ENCODE assay signal across 18 cellular contexts in genomic region chr14:100317389-100317788, GRCh38. TPM values are rescaled to one million over a fixed set of nuclear protein-coding genes. Genes with fewer than 3 reads are reported as not detected.
A peak's percentile ranks its signal among the peaks of the same experiment; 100 is the strongest.
DNase-seq lines count a peak whose midpoint lies in the region; ATAC-seq lines count a peak whose summit lies in the region.
"Had no signal": no experiment of that assay in that cellular context is flagged by ENCODE, and none has a peak within 500 bp of the region (broad histone marks: within the 10 kb centered on the region; RNA-seq: fewer than 3 reads in every experiment).

No MANE protein-coding gene starts in this region.

- H3K27ac Mint-ChIP-seq in activated T-cell treated with anti-CD3 and anti-CD28 coated beads, Interleukin-2, amount 50 U/mL, for 72 hours, result no peak overlapping the region
- H3K27ac Mint-ChIP-seq in T-cell (no peak overlapping the region), memory B cell (peak overlapping the region; percentile 78)
- H3K27ac Mint-ChIP-seq in stimulated activated effector memory CD8-positive, alpha-beta T cell treated with anti-CD3 and anti-CD28 coated beads, Interleukin-12 subunit alpha, Interleukin-12 subunit beta, amount 100 ng/mL, for 72 hours, result peak overlapping the region; percentile 73
- H3K27ac Mint-ChIP-seq: activated CD4-positive, alpha-beta memory T cell treated with anti-CD3 and anti-CD28 coated beads, Interleukin-2, amount 10 ng/mL, durations not matched to agents 7 days and 5 days; progenitor cell of endocrine pancreas had no signal

- peak overlapping the region; percentile 76 for H3K4me3 Mint-ChIP-seq in activated T-cell treated with anti-CD3 and anti-CD28 coated beads, Interleukin-2, amount 50 U/mL, for 72 hours
- H3K4me3 Mint-ChIP-seq in T-cell (peak overlapping the region; percentile 70 to 71 (median 71)), memory B cell (peak overlapping the region; percentile 84)
- peak overlapping the region; percentile 61 for H3K4me3 Mint-ChIP-seq in stimulated activated effector memory CD8-positive, alpha-beta T cell treated with anti-CD3 and anti-CD28 coated beads, Interleukin-12 subunit alpha, Interleukin-12 subunit beta, amount 100 ng/mL, for 72 hours

- peaks cover 10% of the 10 kb centered on the region for H3K4me1 Mint-ChIP-seq in activated T-cell treated with anti-CD3 and anti-CD28 coated beads, Interleukin-2, amount 50 U/mL, for 72 hours (ENCODE audit: low read depth)
- H3K4me1 Mint-ChIP-seq in T-cell (peaks cover 0 to 12% (median 3%) of the 10 kb centered on the region in 3 donors), memory B cell (peaks cover 6% of the 10 kb centered on the region)
- H3K4me1 Mint-ChIP-seq in stimulated activated effector memory CD8-positive, alpha-beta T cell treated with anti-CD3 and anti-CD28 coated beads, Interleukin-12 subunit alpha, Interleukin-12 subunit beta, amount 100 ng/mL, for 72 hours, result peaks cover 26% of the 10 kb centered on the region

- peaks cover 8% of the 10 kb centered on the region for H3K27me3 Mint-ChIP-seq in activated T-cell treated with anti-CD3 and anti-CD28 coated beads, Interleukin-2, amount 50 U/mL, for 72 hours (ENCODE audit: low read depth)
- H3K27me3 Mint-ChIP-seq in T-cell (no peaks in the 10 kb centered on the region), memory B cell (no peaks in the 10 kb centered on the region)
- H3K27me3 Mint-ChIP-seq: CD4-positive, alpha-beta memory T cell had no signal

- POLR2A ChIA-PET in T-cell (lab: Charles Lee), result no interaction called here

- ATAC-seq in activated T-cell treated with anti-CD3 and anti-CD28 coated beads, Interleukin-2, amount 50 U/mL, for 72 hours (replicated peaks in 1 of 2), result no peak
- no peak for ATAC-seq in T-cell (replicated peaks in 1 of 4)
- no peak for ATAC-seq in memory B cell (ENCODE audit: low read depth)
- ATAC-seq in stimulated activated effector memory CD8-positive, alpha-beta T cell treated with anti-CD3 and anti-CD28 coated beads, Interleukin-12 subunit alpha, Interleukin-12 subunit beta, amount 100 ng/mL, for 72 hours, result no peak
- no peak for ATAC-seq in esophagus mucosa

- CTCF ChIA-PET in T-cell (lab: Charles Lee), result interaction anchor here in 1 of 2 donors (0.6 kb wide), 1 partner anchor 1470 kb away, joined by 5 read pairs; no protein-coding TSS in a partner anchor

- H3K36me3 Mint-ChIP-seq in activated T-cell treated with anti-CD3 and anti-CD28 coated beads, Interleukin-2, amount 50 U/mL, for 72 hours (ENCODE audit: insufficient read depth in 2 of 2), result no peaks in the 10 kb centered on the region
- no peaks in the 10 kb centered on the region for H3K36me3 Mint-ChIP-seq in T-cell
- H3K36me3 Mint-ChIP-seq in memory B cell, result no peaks in the 10 kb centered on the region
- no peaks in the 10 kb centered on the region for H3K36me3 Mint-ChIP-seq in stimulated activated effector memory CD8-positive, alpha-beta T cell treated with anti-CD3 and anti-CD28 coated beads, Interleukin-12 subunit alpha, Interleukin-12 subunit beta, amount 100 ng/mL, for 72 hours
- H3K36me3 Mint-ChIP-seq: CD4-positive, alpha-beta memory T cell had no signal

- no peaks in the 10 kb centered on the region for H3K9me3 Mint-ChIP-seq in activated T-cell treated with anti-CD3 and anti-CD28 coated beads, Interleukin-2, amount 50 U/mL, for 72 hours
- no peaks in the 10 kb centered on the region for H3K9me3 Mint-ChIP-seq in T-cell
- H3K9me3 Mint-ChIP-seq in memory B cell, result no peaks in the 10 kb centered on the region
- no peaks in the 10 kb centered on the region for H3K9me3 Mint-ChIP-seq in stimulated activated effector memory CD8-positive, alpha-beta T cell treated with anti-CD3 and anti-CD28 coated beads, Interleukin-12 subunit alpha, Interleukin-12 subunit beta, amount 100 ng/mL, for 72 hours
- H3K9me3 Mint-ChIP-seq: activated CD4-positive, alpha-beta memory T cell treated with anti-CD3 and anti-CD28 coated beads, Interleukin-2, amount 10 ng/mL, durations not matched to agents 7 days and 5 days; CD4-positive, alpha-beta memory T cell had no signal

- DNase-seq in activated T-cell treated with anti-CD3 and anti-CD28 coated beads, Interleukin-2, amount 50 U/mL, for 72 hours, result no peak
- DNase-seq in activated T-cell treated with anti-CD3 and anti-CD28 coated beads for 4 hours, result no peak
- no peak for DNase-seq in T-cell
- no peak for DNase-seq in memory B cell (ENCODE audit: low spot score in 2 of 2)
- DNase-seq in stimulated activated effector memory CD8-positive, alpha-beta T cell treated with anti-CD3 and anti-CD28 coated beads, Interleukin-12 subunit alpha, Interleukin-12 subunit beta, amount 100 ng/mL, for 72 hours (ENCODE audit: low spot score in 2 of 2), result no peak
- no peak for DNase-seq in islet precursor cell
- DNase-seq in NCI-H2171 (lab: John Stamatoyannopoulos, UW), result no peak
- DNase-seq: cortex of kidney, DMS79 treated with DMSO at 0.1 percent for 48 hours, NCI-H1694, WERI-Rb-1 had no signal

RNA-seq across cellular contexts. Expression of gene SLC25A47, which starts 5.8 kb away (rescaled TPM):
- total RNA-seq in activated T-cell treated with anti-CD3 and anti-CD28 coated beads, Interleukin-2, amount 50 U/mL, for 72 hours, result not detected
- total RNA-seq in T-cell (under 1 TPM in 1 of 5 donors, not detected in 4; 0.16 TPM), esophagus mucosa (not detected)
- total RNA-seq: activated CD4-positive, alpha-beta memory T cell treated with anti-CD3 and anti-CD28 coated beads, Interleukin-2, amount 10 ng/mL, durations not matched to agents 7 days and 5 days; CD4-positive, alpha-beta memory T cell; left ventricle myocardium superior; M059J; progenitor cell of endocrine pancreas; uterus had no signal

RNA-seq across cellular contexts. Expression of gene SLC25A29, which starts 11.1 kb away (rescaled TPM):
- total RNA-seq in activated T-cell treated with anti-CD3 and anti-CD28 coated beads, Interleukin-2, amount 50 U/mL, for 72 hours, result 10 to 100 TPM; 22.7 to 47.2 TPM
- total RNA-seq in T-cell (10 to 100 TPM in 4 of 5 donors, 1 to 10 TPM in 1; 4.7 to 74.1 (median 33.4) TPM), esophagus mucosa (15.5 TPM)

RNA-seq across cellular contexts. Expression of gene WDR25, which starts 58.9 kb away (rescaled TPM):
- 10 to 100 TPM; 12.5 to 13.6 TPM for total RNA-seq in activated T-cell treated with anti-CD3 and anti-CD28 coated beads, Interleukin-2, amount 50 U/mL, for 72 hours
- total RNA-seq in T-cell (1 to 10 TPM; 5.7 to 9.7 (median 7.2) TPM), esophagus mucosa (5.3 TPM)

Comparison
In these comparisons a context has a peak if more than half of its experiments do, and no peak if none do; other contexts are left out.
1. H3K27ac Mint-ChIP-seq: peak in memory B cell (single experiment) and stimulated activated effector memory CD8-positive, alpha-beta T cell treated with anti-CD3 and anti-CD28 coated beads, Interleukin-12 subunit alpha, Interleukin-12 subunit beta, amount 100 ng/mL, for 72 hours (single experiment); none in activated T-cell treated with anti-CD3 and anti-CD28 coated beads, Interleukin-2, amount 50 U/mL, for 72 hours (single experiment) and T-cell (0 of 2).
2. Peak in every context shown above with its lines, with median percentiles within 50 percentile points of each other: H3K4me3 Mint-ChIP-seq.